In the genomic region with DNA sequence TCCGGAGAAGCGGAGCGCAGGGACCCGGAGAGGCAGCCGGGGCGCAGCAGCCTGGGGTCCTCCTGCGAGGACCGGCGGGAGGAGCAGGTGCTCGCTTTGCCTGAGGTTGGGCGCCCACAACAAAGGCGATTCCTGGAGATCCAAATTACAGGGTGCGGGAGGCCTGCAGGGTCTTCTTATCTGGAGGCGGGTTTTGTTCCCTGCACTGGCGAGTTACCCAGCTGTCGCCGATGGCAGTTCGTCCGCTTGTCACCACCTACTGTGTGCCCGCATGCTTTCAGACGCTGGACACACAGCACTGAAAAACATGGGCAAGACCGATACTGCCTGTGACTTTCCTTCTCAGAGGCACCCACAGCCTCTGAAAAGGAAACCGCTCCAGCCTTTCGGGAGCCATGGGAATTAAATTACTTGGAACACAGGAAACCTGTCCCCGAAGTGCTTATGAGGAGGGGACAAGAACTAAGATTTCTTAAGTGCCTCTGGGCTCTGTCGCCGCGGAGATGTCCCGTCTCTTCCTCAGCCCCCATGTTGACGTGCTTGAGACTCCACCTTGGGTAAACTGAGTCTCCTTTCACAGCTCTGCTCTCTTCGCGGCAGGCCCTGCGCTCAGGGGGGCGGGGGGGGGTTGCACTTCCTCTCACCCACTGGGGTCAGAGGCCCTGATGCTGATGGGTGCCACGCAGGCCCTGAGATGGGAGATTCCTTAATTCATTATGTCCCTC, we compare ENCODE assay signal across 8 cellular contexts. TPM values are rescaled to one million over a fixed set of nuclear protein-coding genes. Genes with fewer than 3 reads are reported as not detected.
DNase-seq lines count a peak whose midpoint lies in the region; ATAC-seq and TF ChIP-seq lines count a peak whose summit lies in the region.

No MANE protein-coding gene starts in this region.

- H3K4me3 ChIP-seq in BLaER1 treated with 17β-estradiol and CSF1 and Interleukin-3, amounts not matched to agents 10 nM and 100 nM: peak overlapping the region; percentile 77 to 97 (median 92)
- peak overlapping the region; percentile 79 for H3K4me3 ChIP-seq in colonic mucosa

- intact Hi-C loops in colonic mucosa (cut with DNase I): loop anchor here (5.0 kb wide), 2 partner anchors 67 to 172 kb away; a partner anchor contains a TSS

- H3K4me1 ChIP-seq in BLaER1 treated with 17β-estradiol and CSF1 and Interleukin-3, amounts not matched to agents 10 nM and 100 nM: peaks cover 25 to 37% (median 35%) of the 10 kb centered on the region in 10 experiments
- peaks cover 23% of the 10 kb centered on the region for H3K4me1 ChIP-seq in colonic mucosa

- TF ChIP-seq CTCF in colonic mucosa (IDR thresholded peaks at IDR 0.05): no peak

- H3K4me2 ChIP-seq in BLaER1 treated with 17β-estradiol and CSF1 and Interleukin-3, amounts not matched to agents 10 nM and 100 nM: peak overlapping the region; percentile 67 to 100 (median 98)

- peaks cover 0 to 18% (median 12%) of the 10 kb centered on the region in 11 experiments; a peak in 15 of 22 replicates for H3K36me3 ChIP-seq in BLaER1 treated with 17β-estradiol and CSF1 and Interleukin-3, amounts not matched to agents 10 nM and 100 nM
- H3K36me3 ChIP-seq in colonic mucosa: no peaks in the 10 kb centered on the region

- peaks cover 0 to 43% (median 32%) of the 10 kb centered on the region in 11 experiments; a peak in 19 of 22 replicates for H4K20me1 ChIP-seq in BLaER1 treated with 17β-estradiol and CSF1 and Interleukin-3, amounts not matched to agents 10 nM and 100 nM

- no peaks in the 10 kb centered on the region for H3K9me3 ChIP-seq in BLaER1 treated with 17β-estradiol and CSF1 and Interleukin-3, amounts not matched to agents 10 nM and 100 nM (replicated peaks in 1 of 11)
- no peaks in the 10 kb centered on the region for H3K9me3 ChIP-seq in colonic mucosa

- DNase-seq in NCI-H1105 (lab: John Stamatoyannopoulos, UW) (peak; percentile 43), colonic mucosa (no peak), myocyte (ENCODE audit: low read depth) (peak; percentile 18), UCSD-AML1 (lab: John Stamatoyannopoulos, UW; ENCODE audit: unreplicated experiment) (no peak), medulla oblongata (ENCODE audit: extremely low spot score) (no peak), hepatic stellate cell (ENCODE audit: low spot score) (no peak)

- no peak for ATAC-seq in GM21381 (IDR thresholded peaks at IDR 0.05; ENCODE audit: unreplicated experiment)

- peak overlapping the region in 9 of 11 experiments; percentile 69 to 90 (median 86); a peak in 13 of 22 replicates for H3K27ac ChIP-seq in BLaER1 treated with 17β-estradiol and CSF1 and Interleukin-3, amounts not matched to agents 10 nM and 100 nM
- H3K27ac ChIP-seq in colonic mucosa: no peak overlapping the region

- peak overlapping the region; percentile 81 to 94 (median 90) for H3K9ac ChIP-seq in BLaER1 treated with 17β-estradiol and CSF1 and Interleukin-3, amounts not matched to agents 10 nM and 100 nM
- H3K9ac ChIP-seq in colonic mucosa (ENCODE audit: low read depth in 2 of 2, low read length in 2 of 2): peak overlapping the region; percentile 26 to 73

- peaks cover 15 to 38% (median 27%) of the 10 kb centered on the region in 11 experiments for H3K27me3 ChIP-seq in BLaER1 treated with 17β-estradiol and CSF1 and Interleukin-3, amounts not matched to agents 10 nM and 100 nM
- peaks cover 7% of the 10 kb centered on the region for H3K27me3 ChIP-seq in colonic mucosa

RNA-seq across cellular contexts. Expression of a gene that starts 1.3 kb away (rescaled TPM):
- total RNA-seq in colonic mucosa: 1 to 10 TPM; 4.8 to 7.0 TPM
- 20.7 and 23.2 TPM in 2 replicates for total RNA-seq in myocyte
- 12.0 TPM for polyA plus RNA-seq in myocyte (2012)

RNA-seq across cellular contexts. Expression of a gene that starts 43.4 kb away (rescaled TPM):
- total RNA-seq in colonic mucosa (10 to 100 TPM in 1 of 2 donors, 1 to 10 TPM in 1; 9.3 to 11.8 TPM), myocyte (16.2 and 16.8 TPM in 2 replicates)
- polyA plus RNA-seq in myocyte (2012): 19.9 TPM

Comparison
In these comparisons a context has a peak if more than half of its experiments do, and no peak if none do; other contexts are left out.
1. DNase-seq: peak in NCI-H1105 (single experiment) and myocyte (single experiment); none in colonic mucosa (single experiment), UCSD-AML1 (single experiment), medulla oblongata (single experiment) and hepatic stellate cell (single experiment).